ENCODE assay signal across 19 cellular contexts in genomic region chr10:62719058-62719457, GRCh38.
DNase-seq lines count a peak whose midpoint lies in the region; ATAC-seq, FAIRE-seq and TF ChIP-seq lines count a peak whose summit lies in the region.
"Had no signal": no experiment of that assay in that cellular context is flagged by ENCODE, and none has a peak within 500 bp of the region (broad histone marks: within the 10 kb centered on the region; RNA-seq: fewer than 3 reads in every experiment).

No MANE protein-coding gene starts in this region.

- H3K9me3 ChIP-seq in GM12878 (replicated peaks; ENCODE audit: control insufficient read depth, insufficient read depth, low read length): no peaks in the 10 kb centered on the region; the same call in 2 of the 3 replicates
- H3K9me3 ChIP-seq in upper lobe of right lung: no peaks in the 10 kb centered on the region
- H3K9me3 ChIP-seq: A549, BE2C had no signal

- POLR2A ChIA-PET in GM12878 (lab: Charles Lee): no interaction called here

- no peak for TF ChIP-seq CTCF in GM12878 (IDR thresholded peaks at IDR 0.05 in 2 of 3, conservative IDR thresholded peaks at IDR 0.05 in 1 of 3; ENCODE audit: control insufficient read depth in 2 of 3, extremely low read depth in 1 of 3, insufficient read depth in 1 of 3, low read depth in 3 of 3, low read length in 3 of 3)
- no peak for TF ChIP-seq CTCF in upper lobe of right lung (IDR thresholded peaks at IDR 0.05)

- TF ChIP-seq POLR2A in GM12878 (IDR thresholded peaks at IDR 0.05; ENCODE audit: low read depth, low read length) (no peak), erythroblast (IDR thresholded peaks at IDR 0.05; ENCODE audit: low read length) (no peak)

- H3K4me1 ChIP-seq in GM12878 (ENCODE audit: control insufficient read depth, insufficient read depth, low read length) (no peaks in the 10 kb centered on the region), upper lobe of right lung (no peaks in the 10 kb centered on the region)
- H3K4me1 ChIP-seq: A549, BE2C had no signal

- 74% methylated on average over 2 of the region's 2 CpGs for WGBS in GM12878 (ENCODE audit: insufficient coverage, insufficient replicate concordance, low lambda C conversion rate, missing lambda C conversion rate)

- intact Hi-C loops in GM12878 (cut with micrococcal nuclease; ENCODE audit: unreplicated experiment) (no loop called here), upper lobe of right lung (cut with DNase I) (no loop called here)

- CTCF ChIA-PET in GM12878 (lab: Yijun Ruan, JAX): no interaction called here

- no peak overlapping the region for H2AFZ ChIP-seq in GM12878 (ENCODE audit: control insufficient read depth, low read depth, low read length)
- H2AFZ ChIP-seq: GM23338 had no signal

- DNase-seq in Kasumi-1 (lab: John Stamatoyannopoulos, UW): peak; percentile 16 to 31
- DNase-seq in MV-4-11 (lab: John Stamatoyannopoulos, UW): peak; percentile 41
- DNase-seq in GM12878 (ENCODE audit: low read depth, low spot score): no peak
- DNase-seq in upper lobe of right lung: no peak
- DNase-seq in erythroblast (lab: John Stamatoyannopoulos, UW): no peak
- DNase-seq: BE2C; CD8-positive, alpha-beta T cell; COR-L47; DMS153; DMS79 treated with DMSO at 0.1 percent for 48 hours; EL; H7 had no signal

- H3K36me3 ChIP-seq in GM12878 (ENCODE audit: control insufficient read depth in 2 of 2, insufficient read depth in 2 of 2, low read length in 1 of 2) (no peaks in the 10 kb centered on the region), upper lobe of right lung (no peaks in the 10 kb centered on the region)
- H3K36me3 ChIP-seq: BE2C had no signal

- ATAC-seq in GM12878 (no peak), upper lobe of right lung (peak; percentile 37), HG03565 (IDR thresholded peaks at IDR 0.05; ENCODE audit: unreplicated experiment) (no peak)
- ATAC-seq: A549; CD8-positive, alpha-beta T cell; GM23338 had no signal

- no peaks in the 10 kb centered on the region for H3K79me2 ChIP-seq in GM12878 (ENCODE audit: control insufficient read depth, insufficient read depth, low read length)

- SMC1A ChIA-PET in GM12878 (lab: Charles Lee; ENCODE audit: uncharacterized antibody, unreplicated experiment): no interaction called here

- RAD21 ChIA-PET in GM12878 (lab: Charles Lee; ENCODE audit: unreplicated experiment): no interaction called here

- BruUV-seq in GM12878 (replicated peaks; lab: Mats Ljungman, UMichigan): no TSS peak

- H3K4me3 ChIP-seq in GM12878 (no peak overlapping the region), upper lobe of right lung (no peak overlapping the region)
- H3K4me3 ChIP-seq: A549, GM23338 had no signal

- no peak for TF ChIP-seq RAD21 in GM12878 (IDR thresholded peaks at IDR 0.05; ENCODE audit: insufficient read depth, low read depth, low read length)

- no peak overlapping the region for H3K9ac ChIP-seq in GM12878 (ENCODE audit: control insufficient read depth, insufficient read depth, low read length)

- peak; percentile 7 for FAIRE-seq in GM12878 (lab: Jason Lieb, UNC)
- FAIRE-seq: A549, D721Med, G401.6, GM12892 had no signal

- H3K27me3 ChIP-seq in GM12878 (replicated peaks in 1 of 2; ENCODE audit: control insufficient read depth in 2 of 2, insufficient read depth in 2 of 2, low read length in 1 of 2) (no peaks in the 10 kb centered on the region), upper lobe of right lung (no peaks in the 10 kb centered on the region)
- H3K27me3 ChIP-seq: BE2C had no signal

- no peak for TF ChIP-seq EP300 in GM12878 (IDR thresholded peaks at IDR 0.05; ENCODE audit: borderline replicate concordance in 1 of 2, control insufficient read depth in 1 of 2, low read depth in 2 of 2, low read length in 2 of 2)

- no peaks in the 10 kb centered on the region for H4K20me1 ChIP-seq in GM12878 (ENCODE audit: control insufficient read depth, insufficient read depth)

- no peak overlapping the region for H3K4me2 ChIP-seq in GM12878 (ENCODE audit: control insufficient read depth, insufficient read depth)
- H3K4me2 ChIP-seq: A549, GM23338 had no signal

- in situ Hi-C loops in GM12878 (cut with MboI): no loop called here

- no peak overlapping the region for H3K27ac ChIP-seq in GM12878 (ENCODE audit: control insufficient read depth, insufficient read depth)
- no peak overlapping the region for H3K27ac ChIP-seq in upper lobe of right lung
- H3K27ac ChIP-seq: A549, C4-2B had no signal

TF ChIP-seq in GM12878, 131 proteins besides CTCF, POLR2A, EP300 and RAD21:
- no peak for TF ChIP-seq HDAC6 (IDR thresholded peaks at IDR 0.05; ENCODE audit: unreplicated experiment)
- no peak for TF ChIP-seq NRF1 (conservative IDR thresholded peaks at IDR 0.05; ENCODE audit: low read depth, low read length)
- TF ChIP-seq MTA2 (IDR thresholded peaks at IDR 0.05; ENCODE audit: low read depth): no peak
- TF ChIP-seq ZBTB4 (CRISPR knock-in tag; IDR thresholded peaks at IDR 0.05): no peak
- TF ChIP-seq HDAC2 (IDR thresholded peaks at IDR 0.05): no peak
- no peak for TF ChIP-seq NFXL1 (IDR thresholded peaks at IDR 0.05; ENCODE audit: borderline replicate concordance)
- no peak for TF ChIP-seq SUZ12 (IDR thresholded peaks at IDR 0.05; ENCODE audit: unreplicated experiment)
- no peak for TF ChIP-seq ZNF24 (IDR thresholded peaks at IDR 0.05)
- no peak for TF ChIP-seq NFIC (IDR thresholded peaks at IDR 0.05; ENCODE audit: low read depth, low read length)

Comparison
In these comparisons a context has a peak if more than half of its experiments do, and no peak if none do; other contexts are left out.
1. DNase-seq: peak in Kasumi-1 (2 of 2) and MV-4-11 (single experiment); none in GM12878 (single experiment), upper lobe of right lung (single experiment) and erythroblast (0 of 2).